Comparison of ENCODE assay signal across 21 cellular contexts in genomic region chr9:113879906-113880305, GRCh38. TPM values are rescaled to one million over a fixed set of nuclear protein-coding genes. Genes with fewer than 3 reads are reported as not detected.
DNase-seq lines count a peak whose midpoint lies in the region; ATAC-seq, FAIRE-seq and TF ChIP-seq lines count a peak whose summit lies in the region.
"Had no signal": no experiment of that assay in that cellular context is flagged by ENCODE, and none has a peak within 500 bp of the region (broad histone marks: within the 10 kb centered on the region; RNA-seq: fewer than 3 reads in every experiment).

No MANE protein-coding gene starts in this region.

- no peaks in the 10 kb centered on the region for H3K36me3 ChIP-seq in HEK293 (ENCODE audit: control insufficient read depth in 2 of 2, insufficient read depth in 1 of 2, low read length in 2 of 2)
- no peaks in the 10 kb centered on the region for H3K36me3 ChIP-seq in astrocyte (ENCODE audit: insufficient read depth, low read length)
- H3K36me3 ChIP-seq in subcutaneous abdominal adipose tissue (ENCODE audit: control insufficient read depth in 5 of 5, insufficient read depth in 5 of 5, low read length in 5 of 5), result no peaks in the 10 kb centered on the region
- no peaks in the 10 kb centered on the region; the same call in 1 of the 2 replicates for H3K36me3 ChIP-seq in Caco-2 (ENCODE audit: control insufficient read depth, insufficient read depth, low read length)

- peaks cover 46% of the 10 kb centered on the region for H4K20me1 ChIP-seq in astrocyte (ENCODE audit: insufficient read depth, low read length)

- H3K4me2 ChIP-seq in astrocyte (ENCODE audit: low read length), result peak overlapping the region; percentile 13
- H3K4me2 ChIP-seq: KMS-11 had no signal

- no peaks in the 10 kb centered on the region for H3K9me3 ChIP-seq in HEK293 (ENCODE audit: control insufficient read depth, insufficient read depth, low read depth, low read length)
- no peaks in the 10 kb centered on the region for H3K9me3 ChIP-seq in astrocyte (ENCODE audit: insufficient read depth, low read depth, low read length)
- H3K9me3 ChIP-seq in subcutaneous abdominal adipose tissue (ENCODE audit: control insufficient read depth in 5 of 5, low read length in 5 of 5), result no peaks in the 10 kb centered on the region
- no peaks in the 10 kb centered on the region for H3K9me3 ChIP-seq in Caco-2

- no peak for ATAC-seq in HG02970 (IDR thresholded peaks at IDR 0.05; ENCODE audit: low FRiP score, unreplicated experiment)

- H3K4me3 Mint-ChIP-seq in astrocyte (ENCODE audit: unreplicated experiment) (no peak overlapping the region), Caco-2 (ENCODE audit: unreplicated experiment) (no peak overlapping the region)
- H3K4me3 Mint-ChIP-seq: B cell had no signal

- no peaks in the 10 kb centered on the region for H3K9me3 Mint-ChIP-seq in astrocyte (ENCODE audit: unreplicated experiment)
- H3K9me3 Mint-ChIP-seq in Caco-2 (ENCODE audit: unreplicated experiment), result no peaks in the 10 kb centered on the region

- no peaks in the 10 kb centered on the region for H3K27me3 Mint-ChIP-seq in astrocyte (ENCODE audit: low read depth, unreplicated experiment)
- peaks cover 11% of the 10 kb centered on the region for H3K27me3 Mint-ChIP-seq in Caco-2 (ENCODE audit: insufficient read depth, unreplicated experiment)

- H3K27ac Mint-ChIP-seq in astrocyte (ENCODE audit: unreplicated experiment), result no peak overlapping the region
- H3K27ac Mint-ChIP-seq in Caco-2 (ENCODE audit: unreplicated experiment), result no peak overlapping the region
- H3K27ac Mint-ChIP-seq: B cell had no signal

- H3K79me2 ChIP-seq in astrocyte (ENCODE audit: insufficient read depth, low read length), result peaks cover 83% of the 10 kb centered on the region

- H2AFZ ChIP-seq in astrocyte (ENCODE audit: low read depth, low read length), result no peak overlapping the region

- H3K4me1 ChIP-seq in HEK293 (ENCODE audit: control insufficient read depth, insufficient read depth, low read length) (no peaks in the 10 kb centered on the region; the same call in 1 of the 2 replicates), astrocyte (ENCODE audit: insufficient read depth, low read length) (peaks cover 5% of the 10 kb centered on the region), subcutaneous abdominal adipose tissue (ENCODE audit: control insufficient read depth in 5 of 5, insufficient read depth in 5 of 5, low read length in 5 of 5) (peaks cover 0 to 26% (median 19%) of the 10 kb centered on the region in 5 donors), Caco-2 (no peaks in the 10 kb centered on the region; the same call in 1 of the 2 replicates)

- DNase-seq in astrocyte (ENCODE audit: low read depth) (peak; percentile 65), glomerular endothelial cell (ENCODE audit: extremely low read depth, low read depth, low spot score) (peak; percentile 55), NCI-H1092 (lab: John Stamatoyannopoulos, UW) (no peak), NCI-H345 (lab: John Stamatoyannopoulos, UW) (no peak), Caco-2 (no peak)
- DNase-seq: activated CD4-positive, alpha-beta T cell treated with anti-CD3 and anti-CD28 coated beads, Interleukin-2, amount 50 U/mL, for 1 hour; activated gamma-delta T cell treated with Interleukin-2 at 50 U/mL for 16 hours; Calu3; foreskin melanocyte; GOT3; NCI-H1092 treated with DMSO at 0.1 percent for 48 hours; NCI-H2107; NCI-H69; SHP77; stimulated activated CD4-positive, alpha-beta T cell treated with anti-CD3 and anti-CD28 coated beads, Interleukin-12 subunit alpha, Interleukin-12 subunit beta, amount 100 ng/mL, for 4 hours had no signal

- CTCF ChIA-PET in HEK293 (lab: Yijun Ruan, JAX) (interaction anchor here (0.6 to 1.0 kb wide), 2 partner anchors 73 to 418 kb away, joined by 3 read pairs; no protein-coding TSS in a partner anchor), Caco-2 (lab: Charles Lee) (no interaction called here)

- peaks cover 12% of the 10 kb centered on the region for H3K36me3 Mint-ChIP-seq in astrocyte (ENCODE audit: low read depth, unreplicated experiment)
- H3K36me3 Mint-ChIP-seq in Caco-2 (ENCODE audit: insufficient read depth, unreplicated experiment), result no peaks in the 10 kb centered on the region

- H3K9ac ChIP-seq in astrocyte (ENCODE audit: low read length) (no peak overlapping the region), subcutaneous abdominal adipose tissue (ENCODE audit: low read length in 5 of 5) (peak overlapping the region in 1 of 5 donors; percentile 19)
- H3K9ac ChIP-seq: KMS-11 had no signal

- H3K4me3 ChIP-seq in HEK293 (ENCODE audit: low read depth, low read length) (no peak overlapping the region), astrocyte (ENCODE audit: insufficient read depth, low read depth, low read length) (no peak overlapping the region), subcutaneous abdominal adipose tissue (ENCODE audit: low read depth in 1 of 5, low read length in 5 of 5) (peak overlapping the region in 4 of 5 donors; percentile 4 to 29 (median 12)), Caco-2 (ENCODE audit: low read depth, low read length) (no peak overlapping the region)

- H3K27ac ChIP-seq in HEK293 (ENCODE audit: extremely low read depth, low read depth, low read length), result no peak overlapping the region
- no peak overlapping the region for H3K27ac ChIP-seq in astrocyte (ENCODE audit: low read depth, low read length)
- peak overlapping the region; percentile 3 for H3K27ac ChIP-seq in subcutaneous abdominal adipose tissue (ENCODE audit: low read depth, low read length)
- H3K27ac ChIP-seq: KMS-11 had no signal

- FAIRE-seq in astrocyte (lab: Jason Lieb, UNC), result peak; percentile 20
- FAIRE-seq: TTC549 had no signal

- POLR2A ChIA-PET in HEK293 (lab: Yijun Ruan, JAX) (no interaction called here), Caco-2 (lab: Charles Lee) (no interaction called here)

- no peak for TF ChIP-seq CTCF in HEK293 (tag by site-specific recombination; IDR thresholded peaks at IDR 0.05)
- no peak for TF ChIP-seq CTCF in astrocyte (IDR thresholded peaks at IDR 0.05; ENCODE audit: insufficient read depth, low read depth, low read length)
- no peak for TF ChIP-seq CTCF in Caco-2 (IDR thresholded peaks at IDR 0.05; ENCODE audit: insufficient read depth in 1 of 2, low read depth in 1 of 2, low read length in 1 of 2, severe bottlenecking in 1 of 2, unreplicated experiment in 1 of 2)

- H3K27me3 ChIP-seq in astrocyte (ENCODE audit: insufficient read depth, low read length), result no peaks in the 10 kb centered on the region
- no peaks in the 10 kb centered on the region for H3K27me3 ChIP-seq in subcutaneous abdominal adipose tissue (ENCODE audit: control insufficient read depth in 5 of 5, insufficient read depth in 4 of 5, low read length in 5 of 5)
- H3K27me3 ChIP-seq in Caco-2 (replicated peaks; ENCODE audit: control insufficient read depth, insufficient read depth, low read length), result no peaks in the 10 kb centered on the region

- BruUV-seq in Caco-2 (replicated peaks; lab: Mats Ljungman, UMichigan), result no TSS peak

- H3K4me1 Mint-ChIP-seq in astrocyte (ENCODE audit: low read depth, unreplicated experiment) (peaks cover 9% of the 10 kb centered on the region), Caco-2 (ENCODE audit: low read depth, unreplicated experiment) (peaks cover 7% of the 10 kb centered on the region)

- intact Hi-C loops in Caco-2 (cut with micrococcal nuclease; ENCODE audit: unreplicated experiment), result loop anchor here (10.0 kb wide), 1 partner anchor 195 kb away; no protein-coding TSS in a partner anchor

TF ChIP-seq in HEK293, 187 proteins besides CTCF, POLR2A, EP300 and RAD21:
- TF ChIP-seq REPIN1 (tag by site-specific recombination; IDR thresholded peaks at IDR 0.05; ENCODE audit: low read depth) (no peak), ZNF133 (tag by site-specific recombination; IDR thresholded peaks at IDR 0.05) (peak; percentile 82), ZBTB48 (tag by site-specific recombination; IDR thresholded peaks at IDR 0.05) (no peak)

RNA-seq across cellular contexts. Expression of gene ZNF618, which starts 3.8 kb away (rescaled TPM):
- total RNA-seq in astrocyte (29.6 and 30.1 TPM in 2 replicates), glomerular endothelial cell (20.7 and 34.2 TPM in 2 replicates), Caco-2 (2022) (1.2 and 1.5 TPM in 2 replicates)

Comparison
In these comparisons a context has a peak if more than half of its experiments do, and no peak if none do; other contexts are left out.
1. H3K4me3 ChIP-seq: peak in subcutaneous abdominal adipose tissue (4 of 5); none in HEK293 (single experiment), astrocyte (single experiment) and Caco-2 (single experiment).
2. DNase-seq: peak in astrocyte (single experiment) and glomerular endothelial cell (single experiment); none in NCI-H1092 (single experiment), NCI-H345 (single experiment) and Caco-2 (0 of 2).